In the genomic region with DNA sequence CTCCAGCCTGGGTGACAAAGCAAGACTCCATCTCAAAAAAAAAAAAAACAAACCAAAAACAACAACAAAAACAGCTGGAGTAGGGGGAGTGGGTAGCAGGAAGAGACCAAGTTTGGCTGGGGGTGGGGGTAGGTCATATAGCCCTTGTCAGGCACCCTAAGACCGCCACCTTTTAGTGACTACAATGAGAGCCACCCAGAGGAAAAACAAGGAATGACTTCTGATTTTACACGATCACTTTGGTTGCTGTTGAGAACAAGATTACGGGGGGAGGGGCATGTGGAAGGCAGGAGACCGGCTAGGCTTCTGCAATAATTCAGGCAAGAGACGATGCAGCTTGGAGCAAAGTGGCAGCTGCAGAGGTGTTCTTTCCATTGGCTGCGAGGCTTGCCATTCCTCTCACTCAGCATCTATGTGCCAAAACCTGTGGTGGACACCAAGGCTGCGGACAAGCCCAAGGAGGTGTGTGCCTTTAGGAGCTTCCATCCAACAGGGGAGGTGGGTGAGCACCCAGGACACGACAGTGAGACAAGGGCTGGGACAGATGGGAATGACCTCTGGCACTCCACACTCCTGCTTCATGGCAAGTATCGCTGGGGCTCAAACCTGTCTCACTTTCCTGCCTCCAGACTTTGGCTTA, we compare ENCODE assay signal across 8 cellular contexts. TPM values are rescaled to one million over a fixed set of nuclear protein-coding genes. Genes with fewer than 3 reads are reported as not detected.
DNase-seq lines count a peak whose midpoint lies in the region; ATAC-seq, FAIRE-seq and TF ChIP-seq lines count a peak whose summit lies in the region.

No MANE protein-coding gene starts in this region.

- H3K9me3 Mint-ChIP-seq in activated T-helper 17 cell treated with anti-CD3 and anti-CD28 coated beads, Interleukin-2, amount 50 U/mL, for 72 hours: no peaks in the 10 kb centered on the region

- no peak for FAIRE-seq in D721Med (lab: Jason Lieb, UNC)

- TF ChIP-seq CTCF in D721Med (IDR thresholded peaks at IDR 0.05; ENCODE audit: insufficient read depth, missing control alignments): peak; percentile 23

- H3K4me3 Mint-ChIP-seq in activated T-helper 17 cell treated with anti-CD3 and anti-CD28 coated beads, Interleukin-2, amount 50 U/mL, for 72 hours: peak overlapping the region; percentile 98

- no peaks in the 10 kb centered on the region for H3K27me3 Mint-ChIP-seq in activated T-helper 17 cell treated with anti-CD3 and anti-CD28 coated beads, Interleukin-2, amount 50 U/mL, for 72 hours

- H3K4me1 Mint-ChIP-seq in activated T-helper 17 cell treated with anti-CD3 and anti-CD28 coated beads, Interleukin-2, amount 50 U/mL, for 72 hours: peaks cover 44% of the 10 kb centered on the region

- no peak for ATAC-seq in activated T-helper 17 cell treated with anti-CD3 and anti-CD28 coated beads, Interleukin-2, amount 50 U/mL, for 72 hours (replicated peaks)
- ATAC-seq in HG02642 (IDR thresholded peaks at IDR 0.05; ENCODE audit: poor library complexity, unreplicated experiment): no peak

- H3K36me3 Mint-ChIP-seq in activated T-helper 17 cell treated with anti-CD3 and anti-CD28 coated beads, Interleukin-2, amount 50 U/mL, for 72 hours (ENCODE audit: low read depth): peaks cover 64% of the 10 kb centered on the region

- no peak for DNase-seq in D721Med (ENCODE audit: insufficient read length, low spot score)
- peak; percentile 82 to 83 for DNase-seq in Kasumi-1 (lab: John Stamatoyannopoulos, UW)
- peak; percentile 22 for DNase-seq in kidney glomerular epithelial cell (lab: John Stamatoyannopoulos, UW)
- DNase-seq in NCI-H2081 treated with DMSO at 0.1 percent for 48 hours (lab: John Stamatoyannopoulos, UW): no peak
- DNase-seq in activated CD4-positive, CD25-positive, alpha-beta regulatory T cell (lab: John Stamatoyannopoulos, UW): no peak
- no peak for DNase-seq in mucosa of gallbladder (ENCODE audit: low spot score)

- H3K27ac Mint-ChIP-seq in activated T-helper 17 cell treated with anti-CD3 and anti-CD28 coated beads, Interleukin-2, amount 50 U/mL, for 72 hours: peak overlapping the region; percentile 96

RNA-seq across cellular contexts. Expression of gene RPS19BP1, which starts 1.7 kb away (rescaled TPM):
- 100 to 1,000 TPM in 1 of 2 donors, 10 to 100 TPM in 1; 61.3 to 102 TPM for total RNA-seq in activated T-helper 17 cell treated with anti-CD3 and anti-CD28 coated beads, Interleukin-2, amount 50 U/mL, for 72 hours
- total RNA-seq in mucosa of gallbladder: 76.9 TPM

RNA-seq across cellular contexts. Expression of gene ATF4, which starts 10.4 kb away (rescaled TPM):
- total RNA-seq in activated T-helper 17 cell treated with anti-CD3 and anti-CD28 coated beads, Interleukin-2, amount 50 U/mL, for 72 hours: 100 to 1,000 TPM; 338 to 432 TPM
- 248 TPM for total RNA-seq in mucosa of gallbladder

RNA-seq across cellular contexts. Expression of gene MIEF1, which starts 28.7 kb away (rescaled TPM):
- total RNA-seq in activated T-helper 17 cell treated with anti-CD3 and anti-CD28 coated beads, Interleukin-2, amount 50 U/mL, for 72 hours: 10 to 100 TPM; 34.7 to 54.0 TPM
- total RNA-seq in mucosa of gallbladder: 24.1 TPM

RNA-seq across cellular contexts. Expression of gene CACNA1I, which starts 39.7 kb away (rescaled TPM):
- 1 to 10 TPM in 1 of 2 donors, under 1 TPM in 1; 0.84 to 5.3 TPM for total RNA-seq in activated T-helper 17 cell treated with anti-CD3 and anti-CD28 coated beads, Interleukin-2, amount 50 U/mL, for 72 hours
- 0.43 TPM for total RNA-seq in mucosa of gallbladder

Comparison
In these comparisons a context has a peak if more than half of its experiments do, and no peak if none do; other contexts are left out.
1. DNase-seq: peak in Kasumi-1 (2 of 2) and kidney glomerular epithelial cell (single experiment); none in D721Med (single experiment), NCI-H2081 treated with DMSO at 0.1 percent for 48 hours (single experiment), activated CD4-positive, CD25-positive, alpha-beta regulatory T cell (0 of 4) and mucosa of gallbladder (single experiment).